ENCODE assay signal across 25 cellular contexts in the genomic region with DNA sequence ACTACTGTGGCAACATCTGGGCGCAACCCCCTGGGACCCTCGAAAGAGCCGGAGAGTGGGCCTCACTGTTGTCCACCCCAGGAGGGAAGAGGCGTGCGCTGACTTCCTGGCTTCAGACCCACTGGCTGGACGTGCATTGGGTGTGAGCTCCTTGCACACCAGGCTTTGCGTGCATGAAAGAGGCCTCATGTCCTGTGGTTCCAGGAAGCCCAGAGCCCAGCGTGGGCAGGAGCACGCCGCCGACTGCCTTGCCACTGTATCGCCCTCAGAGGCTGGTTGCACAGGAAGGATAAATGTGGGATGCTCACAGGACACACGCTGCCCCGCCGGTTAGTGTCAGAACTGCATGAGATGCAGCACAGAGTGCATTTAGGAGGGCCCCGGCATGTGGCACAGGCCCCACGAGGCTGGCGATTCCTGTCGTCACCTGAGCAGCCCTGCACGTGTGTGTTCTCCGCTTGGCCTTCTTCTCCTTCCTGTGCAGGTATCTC.
"Had no signal": no experiment of that assay in that cellular context is flagged by ENCODE, and none has a peak within 500 bp of the region (broad histone marks: within the 10 kb centered on the region; RNA-seq: fewer than 3 reads in every experiment).

No MANE protein-coding gene starts in this region.

- H3K27ac Mint-ChIP-seq: activated CD4-positive, alpha-beta memory T cell treated with anti-CD3 and anti-CD28 coated beads for 36 hours; activated CD4-positive, alpha-beta T cell treated with anti-CD3 and anti-CD28 coated beads, Interleukin-2, amount 10 ng/mL, durations not matched to agents 7 days and 5 days; activated naive CD4-positive, alpha-beta T cell treated with anti-CD3 and anti-CD28 coated beads, Interleukin-2, amount 10 ng/mL, durations not matched to agents 7 days and 5 days; activated naive CD8-positive, alpha-beta T cell treated with anti-CD3 and anti-CD28 coated beads for 36 hours; activated T-helper 17 cell treated with anti-CD3 and anti-CD28 coated beads, Interleukin-2, amount 50 U/mL, for 72 hours had no signal

- DNase-seq: activated CD4-positive, alpha-beta memory T cell treated with anti-CD3 and anti-CD28 coated beads for 36 hours; activated CD4-positive, alpha-beta T cell treated with anti-CD3 and anti-CD28 coated beads, Interleukin-2, amount 10 ng/mL, durations not matched to agents 7 days and 5 days; activated CD4-positive, CD25-positive, alpha-beta regulatory T cell; activated CD8-positive, alpha-beta memory T cell treated with anti-CD3 and anti-CD28 coated beads for 24 hours; activated gamma-delta T cell treated with Interleukin-2 at 50 U/mL for 16 hours; activated naive CD4-positive, alpha-beta T cell treated with anti-CD3 and anti-CD28 coated beads, Interleukin-2, amount 10 ng/mL, durations not matched to agents 7 days and 5 days; activated naive CD8-positive, alpha-beta T cell treated with anti-CD3 and anti-CD28 coated beads for 36 hours; activated T-cell treated with anti-CD3 and anti-CD28 coated beads, Interleukin-2, amount 50 U/mL, for 48 hours; brain microvascular endothelial cell; MG63; MV-4-11; NCI-H1092 treated with DMSO at 0.1 percent for 48 hours; NCI-H1436; NCI-H1694 treated with DMSO at 0.1 percent for 48 hours; NCI-H2029 treated with DMSO at 0.1 percent for 48 hours; NCI-H510A treated with DMSO at 0.1 percent for 48 hours; NCI-H69; NK-92 treated with Interleukin-12 subunit alpha and Interleukin-12 subunit beta, amount 100 ng/mL, for 24 hours; SHP77 treated with DMSO at 0.1 percent for 48 hours; T-helper 2 cell; T1000 had no signal

- H3K36me3 ChIP-seq: brain microvascular endothelial cell, cardiac muscle cell, MG63 had no signal

- H3K4me3 ChIP-seq: cardiac muscle cell, MG63 had no signal

- H3K36me3 Mint-ChIP-seq: activated CD4-positive, alpha-beta memory T cell treated with anti-CD3 and anti-CD28 coated beads for 36 hours; activated naive CD4-positive, alpha-beta T cell treated with anti-CD3 and anti-CD28 coated beads, Interleukin-2, amount 10 ng/mL, durations not matched to agents 7 days and 5 days had no signal

- H3K27me3 Mint-ChIP-seq: activated CD4-positive, alpha-beta T cell treated with anti-CD3 and anti-CD28 coated beads, Interleukin-2, amount 10 ng/mL, durations not matched to agents 7 days and 5 days had no signal

- H3K27me3 ChIP-seq: brain microvascular endothelial cell, cardiac muscle cell, MG63 had no signal

- H3K4me3 Mint-ChIP-seq: activated CD4-positive, alpha-beta memory T cell treated with anti-CD3 and anti-CD28 coated beads for 36 hours; activated CD4-positive, alpha-beta T cell treated with anti-CD3 and anti-CD28 coated beads, Interleukin-2, amount 10 ng/mL, durations not matched to agents 7 days and 5 days; activated naive CD4-positive, alpha-beta T cell treated with anti-CD3 and anti-CD28 coated beads, Interleukin-2, amount 10 ng/mL, durations not matched to agents 7 days and 5 days; activated naive CD8-positive, alpha-beta T cell treated with anti-CD3 and anti-CD28 coated beads for 36 hours; activated T-helper 17 cell treated with anti-CD3 and anti-CD28 coated beads, Interleukin-2, amount 50 U/mL, for 72 hours had no signal

- H3K4me1 Mint-ChIP-seq: activated CD4-positive, alpha-beta T cell treated with anti-CD3 and anti-CD28 coated beads, Interleukin-2, amount 10 ng/mL, durations not matched to agents 7 days and 5 days; activated naive CD4-positive, alpha-beta T cell treated with anti-CD3 and anti-CD28 coated beads, Interleukin-2, amount 10 ng/mL, durations not matched to agents 7 days and 5 days; activated naive CD8-positive, alpha-beta T cell treated with anti-CD3 and anti-CD28 coated beads for 36 hours had no signal

- H3K27ac ChIP-seq: brain microvascular endothelial cell, cardiac muscle cell had no signal

- FAIRE-seq: RCC 7860, TTC549 had no signal
